25 cellular contexts compared by ENCODE assay signal in the genomic region with DNA sequence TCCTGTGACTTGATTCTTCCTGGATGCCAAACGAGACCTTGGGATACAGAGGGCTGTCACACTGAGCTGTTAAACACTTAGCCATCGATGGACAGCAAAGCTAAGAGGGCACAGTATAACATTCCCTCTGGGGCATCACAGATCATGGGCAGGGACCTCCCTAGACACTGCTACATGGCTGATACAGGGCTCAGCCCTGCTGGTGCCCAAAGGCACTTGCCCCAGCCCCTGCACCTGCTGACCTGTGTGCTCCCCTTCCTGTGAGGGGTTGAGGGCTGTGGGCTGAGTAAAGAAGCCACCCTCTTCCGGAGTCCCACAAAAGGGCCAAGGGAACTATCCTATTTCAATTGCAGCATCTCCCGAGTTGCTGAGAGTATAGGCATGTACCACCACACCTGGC.
"Had no signal": no experiment of that assay in that cellular context is flagged by ENCODE, and none has a peak within 500 bp of the region (broad histone marks: within the 10 kb centered on the region; RNA-seq: fewer than 3 reads in every experiment).

No MANE protein-coding gene starts in this region.

- H2AFZ ChIP-seq: neural progenitor cell, parathyroid adenoma had no signal

- H3K4me1 ChIP-seq: parathyroid adenoma, psoas muscle, right lobe of liver, stomach, tibial artery, upper lobe of left lung, vagina had no signal

- H3K4me3 Mint-ChIP-seq: naive thymus-derived CD4-positive, alpha-beta T cell; natural killer cell; nephron; neural progenitor cell; stimulated activated naive B cell treated with anti-CD40 and anti-IgM and Interleukin-4, amounts not matched to agents 10 μg/mL and 1 μg/mL and 100 μg/mL, for 72 hours; stimulated activated naive CD8-positive, alpha-beta T cell treated with anti-CD3 and anti-CD28 coated beads, Interleukin-15, Interleukin-2, amounts not matched to agents 100 ng/mL and 50 ng/mL, for 24 hours had no signal

- H3K79me2 ChIP-seq: parathyroid adenoma had no signal

- H3K27ac ChIP-seq: neural progenitor cell, ovary, parathyroid adenoma, psoas muscle, right lobe of liver, sigmoid colon, stomach, thoracic aorta, tibial artery, upper lobe of left lung, vagina had no signal

- H3K36me3 ChIP-seq: neural progenitor cell, ovary, right lobe of liver, sigmoid colon, stomach, thoracic aorta, upper lobe of left lung, vagina had no signal

- H3K9me3 Mint-ChIP-seq: natural killer cell; nephron; neural progenitor cell; stimulated activated naive B cell treated with anti-CD40 and anti-IgM and Interleukin-4, amounts not matched to agents 10 μg/mL and 1 μg/mL and 100 μg/mL, for 72 hours; stimulated activated naive CD8-positive, alpha-beta T cell treated with anti-CD3 and anti-CD28 coated beads, Interleukin-15, Interleukin-2, amounts not matched to agents 100 ng/mL and 50 ng/mL, for 24 hours had no signal

- H3K27me3 Mint-ChIP-seq: naive thymus-derived CD4-positive, alpha-beta T cell; progenitor cell of endocrine pancreas; stimulated activated naive B cell treated with anti-CD40 and anti-IgM and Interleukin-4, amounts not matched to agents 10 μg/mL and 1 μg/mL and 100 μg/mL, for 72 hours; stimulated activated naive CD8-positive, alpha-beta T cell treated with anti-CD3 and anti-CD28 coated beads, Interleukin-15, Interleukin-2, amounts not matched to agents 100 ng/mL and 50 ng/mL, for 24 hours had no signal

- H3K27me3 ChIP-seq: neural progenitor cell, ovary, right lobe of liver, sigmoid colon, stomach, tibial artery, upper lobe of left lung, vagina had no signal

- H3K36me3 Mint-ChIP-seq: natural killer cell, neural progenitor cell had no signal

- H3K4me2 ChIP-seq: neural progenitor cell had no signal

- H3K4me3 ChIP-seq: neural progenitor cell, ovary, psoas muscle, right lobe of liver, sigmoid colon, stomach, thoracic aorta, tibial artery, upper lobe of left lung, vagina had no signal

- DNase-seq: naive thymus-derived CD4-positive, alpha-beta T cell; natural killer cell; occipital lobe; ovary; psoas muscle; right cardiac atrium; right lobe of liver; sigmoid colon; small intestine; stimulated activated CD4-positive, alpha-beta T cell treated with anti-CD3 and anti-CD28 coated beads, Interleukin-15, amount 100 ng/mL, for 24 hours; stimulated activated CD4-positive, alpha-beta T cell treated with anti-CD3 and anti-CD28 coated beads, Interleukin-2, amount 100 ng/mL, for 24 hours; stimulated activated CD4-positive, alpha-beta T cell treated with anti-CD3 and anti-CD28 coated beads, Interleukin-2, amount 100 ng/mL, for 48 hours; stimulated activated CD4-positive, alpha-beta T cell treated with anti-CD3 and anti-CD28 coated beads, Interleukin-4, amount 100 ng/mL, for 24 hours; stimulated activated naive B cell treated with anti-CD40 and anti-IgM and Interleukin-4, amounts not matched to agents 10 μg/mL and 1 μg/mL and 100 μg/mL, for 72 hours; stimulated activated naive CD4-positive, alpha-beta T cell treated with Interleukin-2 at 50 U/mL for 16 hours; stomach; tibial artery had no signal

- H3K27ac Mint-ChIP-seq: natural killer cell; nephron; neural progenitor cell; progenitor cell of endocrine pancreas; stimulated activated naive B cell treated with anti-CD40 and anti-IgM and Interleukin-4, amounts not matched to agents 10 μg/mL and 1 μg/mL and 100 μg/mL, for 72 hours; stimulated activated naive CD8-positive, alpha-beta T cell treated with anti-CD3 and anti-CD28 coated beads, Interleukin-15, Interleukin-2, amounts not matched to agents 100 ng/mL and 50 ng/mL, for 24 hours had no signal

- H3K4me1 Mint-ChIP-seq: neural progenitor cell had no signal

- ATAC-seq: naive thymus-derived CD4-positive, alpha-beta T cell; natural killer cell; psoas muscle; right cardiac atrium; stimulated activated naive B cell treated with anti-CD40 and anti-IgM and Interleukin-4, amounts not matched to agents 10 μg/mL and 1 μg/mL and 100 μg/mL, for 72 hours had no signal

- H3K9me3 ChIP-seq: ovary, psoas muscle, right lobe of liver, sigmoid colon, stomach, thoracic aorta, tibial artery, upper lobe of left lung, vagina had no signal
